ENCODE assay signal across 14 cellular contexts in genomic region chr2:157625311-157625710, GRCh38. TPM values are rescaled to one million over a fixed set of nuclear protein-coding genes. Genes with fewer than 3 reads are reported as not detected.
DNase-seq lines count a peak whose midpoint lies in the region; FAIRE-seq and TF ChIP-seq lines count a peak whose summit lies in the region.
"Had no signal": no experiment of that assay in that cellular context is flagged by ENCODE, and none has a peak within 500 bp of the region (broad histone marks: within the 10 kb centered on the region; RNA-seq: fewer than 3 reads in every experiment).

No MANE protein-coding gene starts in this region.

- no peaks in the 10 kb centered on the region for H4K20me1 ChIP-seq in KMS-11 (ENCODE audit: insufficient read depth)
- H4K20me1 ChIP-seq in Karpas-422 (ENCODE audit: insufficient read depth, low read depth, low read length): no peaks in the 10 kb centered on the region

- no peak overlapping the region for H2BK15ac ChIP-seq in mesenchymal stem cell (ENCODE audit: low read depth, poor library complexity, severe bottlenecking)

- peaks cover 36% of the 10 kb centered on the region for H3K4me1 Mint-ChIP-seq in activated CD4-positive, alpha-beta T cell treated with anti-CD3 and anti-CD28 coated beads, Interleukin-2, amount 10 ng/mL, durations not matched to agents 7 days and 5 days
- peaks cover 30% of the 10 kb centered on the region for H3K4me1 Mint-ChIP-seq in activated naive CD8-positive, alpha-beta T cell treated with anti-CD3 and anti-CD28 coated beads for 36 hours

- H3K4me3 ChIP-seq in KMS-11 (IDR thresholded peaks at IDR 0.05; ENCODE audit: insufficient read depth, low read depth, low read length) (no peak overlapping the region), mesenchymal stem cell (ENCODE audit: insufficient read depth in 1 of 2, low read depth in 1 of 2, low read length in 2 of 2) (peak overlapping the region in 1 of 2 experiments; percentile 46), Karpas-422 (ENCODE audit: low read length) (no peak overlapping the region), colonic mucosa (no peak overlapping the region)
- H3K4me3 ChIP-seq: K562 had no signal

- H3K4ac ChIP-seq in mesenchymal stem cell (ENCODE audit: low read depth in 1 of 2, low read length in 2 of 2): no peak overlapping the region

- H3K4me1 ChIP-seq in KMS-11 (ENCODE audit: low read depth, poor library complexity, severe bottlenecking) (peaks cover 17% of the 10 kb centered on the region), mesenchymal stem cell (ENCODE audit: control insufficient read depth, insufficient read depth, low read depth, low read length) (peaks cover 9% of the 10 kb centered on the region), Karpas-422 (ENCODE audit: low read length) (no peaks in the 10 kb centered on the region), colonic mucosa (no peaks in the 10 kb centered on the region)

- H3K36me3 ChIP-seq in KMS-11 (ENCODE audit: insufficient read depth) (no peaks in the 10 kb centered on the region), mesenchymal stem cell (ENCODE audit: control insufficient read depth in 1 of 2, insufficient read depth in 2 of 2, low read depth in 1 of 2, low read length in 2 of 2) (no peaks in the 10 kb centered on the region), Karpas-422 (ENCODE audit: insufficient read depth, low read length) (no peaks in the 10 kb centered on the region), colonic mucosa (no peaks in the 10 kb centered on the region)

- POLR2A ChIA-PET in activated CD4-positive, alpha-beta T cell treated with anti-CD3 and anti-CD28 coated beads, Interleukin-2, amount 10 ng/mL, durations not matched to agents 7 days and 5 days (lab: Charles Lee): no interaction called here

- no peak overlapping the region for H4K91ac ChIP-seq in mesenchymal stem cell (ENCODE audit: low read length)

- H2AK5ac ChIP-seq in mesenchymal stem cell (ENCODE audit: low read length, severe bottlenecking): no peak overlapping the region

- H3K4me2 ChIP-seq in KMS-11 (peak overlapping the region; percentile 19; the same call in 1 of the 2 replicates), mesenchymal stem cell (ENCODE audit: low read length, poor library complexity, severe bottlenecking) (no peak overlapping the region), Karpas-422 (ENCODE audit: low read depth, low read length, poor library complexity, severe bottlenecking) (no peak overlapping the region)

- H3K27ac Mint-ChIP-seq in activated CD4-positive, alpha-beta T cell treated with anti-CD3 and anti-CD28 coated beads, Interleukin-2, amount 10 ng/mL, durations not matched to agents 7 days and 5 days: peak overlapping the region; percentile 69
- H3K27ac Mint-ChIP-seq in activated naive CD8-positive, alpha-beta T cell treated with anti-CD3 and anti-CD28 coated beads for 36 hours: peak overlapping the region; percentile 43

- H3K9me3 ChIP-seq in mesenchymal stem cell (ENCODE audit: control insufficient read depth, low read length): no peaks in the 10 kb centered on the region
- no peaks in the 10 kb centered on the region for H3K9me3 ChIP-seq in Karpas-422 (ENCODE audit: low read length)
- no peaks in the 10 kb centered on the region for H3K9me3 ChIP-seq in colonic mucosa

- H3K9me2 ChIP-seq in Karpas-422 (replicated peaks; ENCODE audit: insufficient read depth, low read length): no peaks in the 10 kb centered on the region

- no peak overlapping the region for H2BK12ac ChIP-seq in mesenchymal stem cell (ENCODE audit: low read length in 2 of 2)

- H3K23ac ChIP-seq in mesenchymal stem cell (ENCODE audit: low read length in 2 of 2): no peak overlapping the region

- H3K27ac ChIP-seq in KMS-11: no peak overlapping the region
- no peak overlapping the region for H3K27ac ChIP-seq in mesenchymal stem cell (ENCODE audit: low read length, poor library complexity, severe bottlenecking)
- no peak overlapping the region for H3K27ac ChIP-seq in Karpas-422 (ENCODE audit: low read length)
- no peak overlapping the region for H3K27ac ChIP-seq in colonic mucosa

- no peak overlapping the region for H2BK120ac ChIP-seq in mesenchymal stem cell (ENCODE audit: low read depth, low read length)

- peak overlapping the region; percentile 19; the same call in 1 of the 2 replicates for H2AFZ ChIP-seq in KMS-11 (ENCODE audit: low read depth)
- no peak overlapping the region for H2AFZ ChIP-seq in mesenchymal stem cell (ENCODE audit: low read depth, low read length)
- H2AFZ ChIP-seq in Karpas-422 (ENCODE audit: low read length): no peak overlapping the region

- H3K36me3 Mint-ChIP-seq in activated CD4-positive, alpha-beta T cell treated with anti-CD3 and anti-CD28 coated beads, Interleukin-2, amount 10 ng/mL, durations not matched to agents 7 days and 5 days (ENCODE audit: low read depth): peaks cover 5% of the 10 kb centered on the region
- H3K36me3 Mint-ChIP-seq in activated naive CD8-positive, alpha-beta T cell treated with anti-CD3 and anti-CD28 coated beads for 36 hours: peaks cover 3% of the 10 kb centered on the region

- H3K9me3 Mint-ChIP-seq in activated CD4-positive, alpha-beta T cell treated with anti-CD3 and anti-CD28 coated beads, Interleukin-2, amount 10 ng/mL, durations not matched to agents 7 days and 5 days: peaks cover 13% of the 10 kb centered on the region
- peaks cover 12% of the 10 kb centered on the region for H3K9me3 Mint-ChIP-seq in activated naive CD8-positive, alpha-beta T cell treated with anti-CD3 and anti-CD28 coated beads for 36 hours

- H3K9ac ChIP-seq in KMS-11 (no peak overlapping the region), mesenchymal stem cell (ENCODE audit: low read length) (no peak overlapping the region), Karpas-422 (ENCODE audit: low read length) (no peak overlapping the region), colonic mucosa (ENCODE audit: low read depth in 2 of 2, low read length in 2 of 2) (no peak overlapping the region)

- no peaks in the 10 kb centered on the region for H3K79me2 ChIP-seq in KMS-11 (ENCODE audit: insufficient read depth, low read depth)
- no peaks in the 10 kb centered on the region for H3K79me2 ChIP-seq in Karpas-422 (ENCODE audit: low read length)

- no peak overlapping the region for H3K14ac ChIP-seq in mesenchymal stem cell (ENCODE audit: low read length in 2 of 2)

- peaks cover 9% of the 10 kb centered on the region for H3K27me3 Mint-ChIP-seq in activated CD4-positive, alpha-beta T cell treated with anti-CD3 and anti-CD28 coated beads, Interleukin-2, amount 10 ng/mL, durations not matched to agents 7 days and 5 days
- peaks cover 11% of the 10 kb centered on the region for H3K27me3 Mint-ChIP-seq in activated naive CD8-positive, alpha-beta T cell treated with anti-CD3 and anti-CD28 coated beads for 36 hours

- H3K4me3 Mint-ChIP-seq in activated CD4-positive, alpha-beta T cell treated with anti-CD3 and anti-CD28 coated beads, Interleukin-2, amount 10 ng/mL, durations not matched to agents 7 days and 5 days: peak overlapping the region; percentile 44
- peak overlapping the region; percentile 24 for H3K4me3 Mint-ChIP-seq in activated naive CD8-positive, alpha-beta T cell treated with anti-CD3 and anti-CD28 coated beads for 36 hours

- CTCF ChIA-PET in activated CD4-positive, alpha-beta T cell treated with anti-CD3 and anti-CD28 coated beads, Interleukin-2, amount 10 ng/mL, durations not matched to agents 7 days and 5 days (lab: Charles Lee): no interaction called here

- FAIRE-seq in urothelium cell line (lab: Jason Lieb, UNC): no peak
- FAIRE-seq: K562 had no signal

- H2BK5ac ChIP-seq in mesenchymal stem cell (ENCODE audit: low read depth, low read length, poor library complexity, severe bottlenecking): no peak overlapping the region

- peak; percentile 48 for DNase-seq in activated CD4-positive, alpha-beta T cell treated with anti-CD3 and anti-CD28 coated beads, Interleukin-2, amount 10 ng/mL, durations not matched to agents 7 days and 5 days
- DNase-seq in activated CD4-positive, alpha-beta T cell treated with anti-CD3 and anti-CD28 coated beads for 1 hour: no peak
- peak; percentile 2 for DNase-seq in activated naive CD8-positive, alpha-beta T cell treated with anti-CD3 and anti-CD28 coated beads for 36 hours
- DNase-seq in mesenchymal stem cell (peak; percentile 20), Karpas-422 (no peak), colonic mucosa (no peak), urothelium cell line (ENCODE audit: low spot score) (no peak)
- DNase-seq: activated CD4-positive, CD25-positive, alpha-beta regulatory T cell treated with anti-CD3 and anti-CD28 coated beads, Interleukin-2, amount 50 U/mL, for 72 hours; activated naive CD4-positive, alpha-beta T cell treated with Interleukin-2 at 50 U/mL for 16 hours; DMS79; NCI-H2171; stimulated activated CD4-positive, alpha-beta T cell treated with anti-CD3 and anti-CD28 coated beads, Interleukin-12 subunit alpha, Interleukin-12 subunit beta, amount 100 ng/mL, for 4 hours had no signal

- TF ChIP-seq CTCF in KMS-11 (conservative IDR thresholded peaks at IDR 0.05; ENCODE audit: low read depth, low read length): no peak
- no peak for TF ChIP-seq CTCF in colonic mucosa (IDR thresholded peaks at IDR 0.05)

- H3K18ac ChIP-seq in mesenchymal stem cell (ENCODE audit: low read depth in 1 of 2, low read length in 2 of 2): no peak overlapping the region

- H4K8ac ChIP-seq in mesenchymal stem cell (ENCODE audit: low read length): no peak overlapping the region

- intact Hi-C loops in colonic mucosa (cut with DNase I): loop anchor here (10.0 kb wide), 1 partner anchor 131 kb away; no protein-coding TSS in a partner anchor

- H3K27me3 ChIP-seq in KMS-11 (ENCODE audit: insufficient read depth, low read depth) (no peaks in the 10 kb centered on the region), mesenchymal stem cell (ENCODE audit: control insufficient read depth in 1 of 2, insufficient read depth in 1 of 2, low read length in 2 of 2) (no peaks in the 10 kb centered on the region), Karpas-422 (ENCODE audit: low read length) (no peaks in the 10 kb centered on the region), colonic mucosa (no peaks in the 10 kb centered on the region)

- peaks cover 2% of the 10 kb centered on the region for H3K79me1 ChIP-seq in mesenchymal stem cell (replicated peaks; ENCODE audit: low read length, poor library complexity, severe bottlenecking)

RNA-seq across cellular contexts. Expression of gene ACVR1C, which starts 3.4 kb away (rescaled TPM):
- 1 to 10 TPM; 2.2 to 2.5 TPM for total RNA-seq in activated CD4-positive, alpha-beta T cell treated with anti-CD3 and anti-CD28 coated beads, Interleukin-2, amount 10 ng/mL, durations not matched to agents 7 days and 5 days
- total RNA-seq in activated naive CD8-positive, alpha-beta T cell treated with anti-CD3 and anti-CD28 coated beads for 36 hours: 1 to 10 TPM in 1 of 2 experiments, under 1 TPM in 1; 0.99 to 1.0 TPM
- 0.07 TPM for polyA plus RNA-seq in mesenchymal stem cell (2013, experiment 1 of 2)
- 0.08 TPM for polyA plus RNA-seq in mesenchymal stem cell (2013, experiment 2 of 2)
- not detected in 2 replicates for total RNA-seq in Karpas-422 (2014; rRNA removed; shearing (Covaris generic); ENCODE audit: low replicate concordance)
- total RNA-seq in colonic mucosa: 10 to 100 TPM in 1 of 2 donors, 1 to 10 TPM in 1; 5.7 to 18.2 TPM

Comparison
In these comparisons a context has a peak if more than half of its experiments do, and no peak if none do; other contexts are left out.
1. DNase-seq: peak in activated CD4-positive, alpha-beta T cell treated with anti-CD3 and anti-CD28 coated beads, Interleukin-2, amount 10 ng/mL, durations not matched to agents 7 days and 5 days (single experiment), activated naive CD8-positive, alpha-beta T cell treated with anti-CD3 and anti-CD28 coated beads for 36 hours (single experiment) and mesenchymal stem cell (single experiment); none in activated CD4-positive, alpha-beta T cell treated with anti-CD3 and anti-CD28 coated beads for 1 hour (single experiment), Karpas-422 (single experiment), colonic mucosa (single experiment) and urothelium cell line (single experiment).